17 cellular contexts compared by ENCODE assay signal in genomic region chr20:59603727-59604608, GRCh38. TPM values are rescaled to one million over a fixed set of nuclear protein-coding genes. Genes with fewer than 3 reads are reported as not detected.
DNase-seq lines count a peak whose midpoint lies in the region; ATAC-seq and TF ChIP-seq lines count a peak whose summit lies in the region.
"Had no signal": no experiment of that assay in that cellular context is flagged by ENCODE, and none has a peak within 500 bp of the region (broad histone marks: within the 10 kb centered on the region; RNA-seq: fewer than 3 reads in every experiment).

Gene PHACTR3, plus strand, starts transcription at chr20:59604540. Its CDS starts 475 bp downstream, at chr20:59605015.

- intact Hi-C loops in lower leg skin (cut with DNase I; ENCODE audit: low total_unique reads) = no loop called here

- DNase-seq in Ammon's horn (ENCODE audit: low spot score) (peak; percentile 79), NCI-H1417 (lab: John Stamatoyannopoulos, UW) (peak in 2 of 3 experiments; percentile 81 to 88), ecto neural progenitor cell (ENCODE audit: low spot score) (peak; percentile 56), nephron progenitor cell (peak; percentile 36), lower leg skin (ENCODE audit: low spot score in 2 of 2) (no peak)
- DNase-seq: AML-193; naive thymus-derived CD8-positive, alpha-beta T cell; NCI-H1436; SHP77; stimulated activated CD4-positive, alpha-beta T cell treated with anti-CD3 and anti-CD28 coated beads, Interleukin-4, amount 100 ng/mL, for 24 hours; tibial artery had no signal

- H3K4me3 Mint-ChIP-seq in nephron progenitor cell = peak within 1 kb of the TSS; percentile 48
- H3K4me3 Mint-ChIP-seq: central memory CD8-positive, alpha-beta T cell had no signal

- no peak for ATAC-seq in GM18868 (IDR thresholded peaks at IDR 0.05; ENCODE audit: unreplicated experiment)
- no peak for ATAC-seq in HG03354 (IDR thresholded peaks at IDR 0.05; ENCODE audit: poor library complexity, severe bottlenecking, unreplicated experiment)
- ATAC-seq in HG03025 (IDR thresholded peaks at IDR 0.05; ENCODE audit: low FRiP score, unreplicated experiment) = no peak
- ATAC-seq: naive thymus-derived CD8-positive, alpha-beta T cell had no signal

- TF ChIP-seq POLR2A in lower leg skin (IDR thresholded peaks at IDR 0.05) = no peak

- H3K27me3 Mint-ChIP-seq in nephron progenitor cell (ENCODE audit: low read depth, poor library complexity) = peaks cover 86% of the 10 kb centered on the region

- WGBS in lower leg skin, 2 donors = 8 to 14% methylated on average over 31 to 36 of the region's 40 CpGs

- H3K4me1 Mint-ChIP-seq in nephron progenitor cell = peaks cover 12% of the 10 kb centered on the region
- H3K4me1 Mint-ChIP-seq: central memory CD8-positive, alpha-beta T cell had no signal

- H3K36me3 Mint-ChIP-seq in nephron progenitor cell (ENCODE audit: low read depth) = no peaks in the 10 kb centered on the region

- H3K9me3 Mint-ChIP-seq in nephron progenitor cell = peaks cover 37% of the 10 kb centered on the region
- H3K9me3 Mint-ChIP-seq: activated T-helper 2 cell treated with anti-CD3 and anti-CD28 coated beads, Interferon-gamma antibody, Interleukin-2, Interleukin-4, amounts not matched to agents 10 μg/mL and 5 μg/mL and 100 μg/mL, durations not matched to agents 14 hours and 24 hours and 36 hours; central memory CD8-positive, alpha-beta T cell; naive thymus-derived CD8-positive, alpha-beta T cell had no signal

- TF ChIP-seq CTCF in nephron progenitor cell (IDR thresholded peaks at IDR 0.05) (no peak), lower leg skin (IDR thresholded peaks at IDR 0.05) (no peak)

- no peak within 1 kb of the TSS for H3K27ac Mint-ChIP-seq in nephron progenitor cell
- H3K27ac Mint-ChIP-seq: activated T-helper 2 cell treated with anti-CD3 and anti-CD28 coated beads, Interferon-gamma antibody, Interleukin-2, Interleukin-4, amounts not matched to agents 10 μg/mL and 5 μg/mL and 100 μg/mL, durations not matched to agents 14 hours and 24 hours and 36 hours; naive thymus-derived CD8-positive, alpha-beta T cell had no signal

- no peak within 1 kb of the TSS for H3K4me3 ChIP-seq in lower leg skin (ENCODE audit: low read depth, poor library complexity, severe bottlenecking)
- H3K4me3 ChIP-seq: tibial artery had no signal

RNA-seq across cellular contexts. Expression of gene PHACTR3, which starts in this region (rescaled TPM):
- 1 to 10 TPM; 1.4 to 7.2 (median 4.3) TPM for total RNA-seq in lower leg skin
- total RNA-seq: activated T-helper 2 cell treated with anti-CD3 and anti-CD28 coated beads, Interferon-gamma antibody, Interleukin-2, Interleukin-4, amounts not matched to agents 10 μg/mL and 5 μg/mL and 100 μg/mL, durations not matched to agents 14 hours and 24 hours and 36 hours; glomerular endothelial cell; naive thymus-derived CD8-positive, alpha-beta T cell had no signal

Comparison
In these comparisons a context has a peak if more than half of its experiments do, and no peak if none do; other contexts are left out.
1. DNase-seq: peak in Ammon's horn (single experiment), NCI-H1417 (2 of 3), ecto neural progenitor cell (single experiment) and nephron progenitor cell (single experiment); none in lower leg skin (0 of 2).